ENCODE assay signal across 9 cellular contexts in the genomic region with DNA sequence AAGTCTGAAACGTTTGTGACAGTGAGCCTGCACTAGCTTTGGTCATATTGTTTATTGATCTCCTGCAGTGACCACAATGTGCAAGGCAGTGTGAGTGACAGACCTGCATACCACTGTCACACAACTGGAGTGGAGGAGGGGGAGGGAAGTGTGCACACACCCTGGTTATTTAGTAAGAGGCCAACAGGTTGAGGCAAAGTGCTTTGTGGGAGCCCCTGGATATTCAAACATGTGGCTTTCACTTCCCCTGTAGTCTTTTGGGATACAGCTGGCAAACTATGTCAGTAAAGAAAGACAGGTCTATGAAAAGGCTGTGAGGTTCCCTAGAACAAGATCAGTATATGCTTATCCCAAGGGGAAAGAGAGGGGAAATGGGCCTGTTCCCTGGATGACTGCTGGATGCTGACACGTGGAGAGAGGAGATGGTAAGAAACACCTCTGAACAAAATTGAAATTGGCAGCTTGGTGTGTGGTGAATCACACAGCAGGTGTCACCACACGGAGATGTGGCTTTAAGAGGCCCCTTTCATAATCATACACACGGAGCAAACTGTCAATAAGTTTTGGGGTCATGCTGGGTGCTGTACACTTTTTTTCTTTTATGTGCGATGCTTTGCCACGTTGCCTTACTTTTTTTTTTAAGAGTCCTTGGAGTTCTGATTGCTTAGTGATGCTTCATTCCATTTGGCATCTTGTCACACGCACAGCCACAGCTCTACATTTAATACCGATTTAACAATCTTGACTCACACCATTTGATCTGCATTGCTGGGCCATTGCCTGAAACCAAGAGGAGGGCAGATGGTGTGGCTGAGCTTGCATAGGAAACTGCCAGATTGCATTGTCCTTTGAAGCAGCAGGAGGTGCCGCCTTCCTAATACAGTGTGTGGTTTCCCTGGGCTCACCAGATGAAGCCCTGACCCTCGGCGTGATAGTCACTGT. TPM values are rescaled to one million over a fixed set of nuclear protein-coding genes. Genes with fewer than 3 reads are reported as not detected.
DNase-seq lines count a peak whose midpoint lies in the region; ATAC-seq, FAIRE-seq and TF ChIP-seq lines count a peak whose summit lies in the region.
"Had no signal": no experiment of that assay in that cellular context is flagged by ENCODE, and none has a peak within 500 bp of the region (broad histone marks: within the 10 kb centered on the region; RNA-seq: fewer than 3 reads in every experiment).

No MANE protein-coding gene starts in this region.

- WGBS in GM23248 (ENCODE audit: low coverage in 1 of 2, low lambda C conversion rate in 2 of 2, missing lambda C conversion rate in 2 of 2), 2 experiments: 2% methylated on average over 11 of the region's 11 CpGs
- WGBS in H1 (ENCODE audit: extremely low coverage in 1 of 2, insufficient coverage in 1 of 2, insufficient read length in 1 of 2, insufficient replicate concordance in 2 of 2, low coverage in 1 of 2, low lambda C conversion rate in 2 of 2, missing lambda C conversion rate in 1 of 2), 2 experiments: 84% methylated on average over 11 of the region's 11 CpGs; no CpG with 5 or more reads in 1 of the 2 experiments
- 32 to 36% methylated on average over 11 of the region's 11 CpGs for WGBS in esophagus squamous epithelium, 2 donors

- peaks cover 15% of the 10 kb centered on the region for H3F3A ChIP-seq in GM23248 (ENCODE audit: insufficient read depth)

- no peak overlapping the region for H3K56ac ChIP-seq in H1 (replicated peaks; ENCODE audit: insufficient read length, low read depth, low read length)

- no peaks in the 10 kb centered on the region for H3K9me2 ChIP-seq in GM23248 (ENCODE audit: insufficient read depth)

- BruUV-seq in Calu3 (replicated peaks; lab: Mats Ljungman, UMichigan): no TSS peak

- H3K4me3 Mint-ChIP-seq in Calu3 (ENCODE audit: low read depth, unreplicated experiment): no peak overlapping the region

- H3K36me3 ChIP-seq in GM23248 (ENCODE audit: low read depth): no peaks in the 10 kb centered on the region
- no peaks in the 10 kb centered on the region for H3K36me3 ChIP-seq in H1 (ENCODE audit: control insufficient read depth in 2 of 4, insufficient read depth in 4 of 4, low read length in 3 of 4)
- H3K36me3 ChIP-seq in esophagus squamous epithelium: no peaks in the 10 kb centered on the region
- H3K36me3 ChIP-seq: SJCRH30 had no signal

- TF ChIP-seq POLR2A in H1 (IDR thresholded peaks at IDR 0.05; ENCODE audit: control extremely low read depth in 1 of 2, low read depth in 2 of 2, low read length in 2 of 2): no peak
- TF ChIP-seq POLR2A in esophagus squamous epithelium (IDR thresholded peaks at IDR 0.05): no peak

- H3K4me1 ChIP-seq in GM23248 (ENCODE audit: insufficient read depth): peaks cover 23% of the 10 kb centered on the region
- peaks cover 0 to 5% (median 2%) of the 10 kb centered on the region in 4 experiments; a peak in 3 of 7 replicates for H3K4me1 ChIP-seq in H1 (replicated peaks in 1 of 4; ENCODE audit: control insufficient read depth in 3 of 4, insufficient read depth in 4 of 4, low read length in 3 of 4)
- peaks cover 0 to 7% (median 0%) of the 10 kb centered on the region in 3 donors for H3K4me1 ChIP-seq in esophagus squamous epithelium
- H3K4me1 ChIP-seq: SJCRH30 had no signal

- no peak overlapping the region; the same call in 1 of the 2 replicates for H2BK15ac ChIP-seq in H1 (ENCODE audit: low read length)

- H2AFZ ChIP-seq in GM23248: peak overlapping the region; percentile 28; the same call in 1 of the 2 replicates
- H2AFZ ChIP-seq in H1 (ENCODE audit: low read length): no peak overlapping the region

- H3K23ac ChIP-seq in H1 (ENCODE audit: insufficient read length): no peak overlapping the region

- H3K27ac ChIP-seq in GM23248 (peak overlapping the region; percentile 68), H1 (ENCODE audit: low read depth, low read length) (no peak overlapping the region), esophagus squamous epithelium (no peak overlapping the region)
- H3K27ac ChIP-seq: SJCRH30 had no signal

- H3K9me3 ChIP-seq in GM23248 (ENCODE audit: low read depth) (no peaks in the 10 kb centered on the region), H1 (ENCODE audit: insufficient read depth in 2 of 2, low read depth in 1 of 2, low read length in 1 of 2) (no peaks in the 10 kb centered on the region), esophagus squamous epithelium (no peaks in the 10 kb centered on the region)
- H3K9me3 ChIP-seq: SJCRH30 had no signal

- H3K4ac ChIP-seq in H1 (replicated peaks; ENCODE audit: insufficient read length, low read depth, low read length): no peak overlapping the region

- no peak for TF ChIP-seq EP300 in H1 (IDR thresholded peaks at IDR 0.05; ENCODE audit: borderline replicate concordance in 1 of 2, low read depth in 2 of 2, low read length in 2 of 2)

- peak overlapping the region; percentile 61 for H3K9ac ChIP-seq in GM23248
- H3K9ac ChIP-seq in H1 (replicated peaks in 1 of 4; ENCODE audit: extremely low read depth in 1 of 4, low read depth in 3 of 4, low read length in 3 of 4): no peak overlapping the region

- DNase-seq in GM10248 (ENCODE audit: extremely low spot score) (peak; percentile 54), GM23248 (peak; percentile 94), NCI-H446 (lab: John Stamatoyannopoulos, UW) (peak; percentile 96), H1 (ENCODE audit: low read depth in 1 of 2, low spot score in 2 of 2) (no peak), Calu3 (no peak), HTR-8/SVneo (ENCODE audit: insufficient read length, low spot score) (no peak), esophagus squamous epithelium (lab: John Stamatoyannopoulos, UW) (no peak)

- H2AK5ac ChIP-seq in H1 (ENCODE audit: low read depth, low read length): peak overlapping the region; percentile 78; the same call in 1 of the 2 replicates

- ATAC-seq in GM19397 (IDR thresholded peaks at IDR 0.05; ENCODE audit: unreplicated experiment): no peak

- no peak overlapping the region for H2BK5ac ChIP-seq in H1 (ENCODE audit: low read depth, low read length)

- CTCF ChIA-PET in GM10248 (lab: Yijun Ruan, JAX) (interaction anchor here (1.0 to 1.9 kb wide), 4 partner anchors 10 to 57 kb away, joined by 3 to 11 read pairs (median 4); no protein-coding TSS in a partner anchor), H1 (lab: Charles Lee; ENCODE audit: partially characterized antibody) (interaction anchor here (0.5 to 2.4 kb wide), 6 partner anchors 10 to 89 kb away, joined by 3 to 6 read pairs (median 3); a partner anchor contains a TSS), Calu3 (lab: Charles Lee) (no interaction called here)

- no peaks in the 10 kb centered on the region for H3K23me2 ChIP-seq in H1 (ENCODE audit: low read depth, low read length)

- H3K27me3 ChIP-seq in GM23248 (replicated peaks; ENCODE audit: insufficient read depth) (no peaks in the 10 kb centered on the region), H1 (replicated peaks in 1 of 4; ENCODE audit: control insufficient read depth in 3 of 4, extremely low read depth in 1 of 4, insufficient read depth in 3 of 4, low read length in 3 of 4) (no peaks in the 10 kb centered on the region), esophagus squamous epithelium (no peaks in the 10 kb centered on the region)
- H3K27me3 ChIP-seq: SJCRH30 had no signal

- intact Hi-C loops in Calu3 (cut with micrococcal nuclease; ENCODE audit: unreplicated experiment) (no loop called here), esophagus squamous epithelium (cut with DNase I) (no loop called here)

- POLR2A ChIA-PET in GM10248 (lab: Yijun Ruan, JAX): no interaction called here
- POLR2A ChIA-PET in H1 (lab: Charles Lee; ENCODE audit: partially characterized antibody): interaction anchor here (0.8 to 0.9 kb wide), 2 partner anchors 11 to 85 kb away, joined by 3 read pairs; no protein-coding TSS in a partner anchor

- in situ Hi-C loops in GM23248 (cut with MboI): no loop called here

- H3K4me2 ChIP-seq in GM23248 (ENCODE audit: unreplicated experiment) (peak overlapping the region; percentile 54), H1 (ENCODE audit: insufficient read depth in 1 of 2, low read depth in 2 of 2, low read length in 2 of 2) (no peak overlapping the region)

- no peaks in the 10 kb centered on the region for H3K36me3 Mint-ChIP-seq in Calu3 (ENCODE audit: insufficient read depth, unreplicated experiment)

- H3K4me1 Mint-ChIP-seq in Calu3 (ENCODE audit: low read depth, unreplicated experiment): peaks cover 8% of the 10 kb centered on the region

- TF ChIP-seq CTCF in GM10248 (IDR thresholded peaks at IDR 0.05; ENCODE audit: control extremely low read depth, extremely low read depth, low read depth, missing control alignments) (no peak), H1 (IDR thresholded peaks at IDR 0.05; ENCODE audit: control extremely low read depth in 1 of 3, insufficient read depth in 1 of 3, low read depth in 1 of 3, low read length in 3 of 3) (no peak), Calu3 (IDR thresholded peaks at IDR 0.05; ENCODE audit: unreplicated experiment) (no peak), esophagus squamous epithelium (IDR thresholded peaks at IDR 0.05) (no peak)

- H3K27ac Mint-ChIP-seq in Calu3 (ENCODE audit: unreplicated experiment): no peak overlapping the region

- FAIRE-seq in H1 (lab: Jason Lieb, UNC) (no peak), HTR-8/SVneo (lab: Jason Lieb, UNC) (no peak)

- H3K79me2 ChIP-seq in GM23248 (ENCODE audit: insufficient read depth) (no peaks in the 10 kb centered on the region), H1 (ENCODE audit: control insufficient read depth in 1 of 2, insufficient read depth in 2 of 2, low read length in 2 of 2) (no peaks in the 10 kb centered on the region)

- H2BK120ac ChIP-seq in H1 (replicated peaks; ENCODE audit: low read depth, low read length): no peak overlapping the region

- no peak for TF ChIP-seq RAD21 in H1 (IDR thresholded peaks at IDR 0.05 in 1 of 2, conservative IDR thresholded peaks at IDR 0.05 in 1 of 2; ENCODE audit: low read depth in 2 of 2, low read length in 2 of 2)

- H4K20me1 ChIP-seq in GM23248 (ENCODE audit: insufficient read depth) (no peaks in the 10 kb centered on the region), H1 (replicated peaks in 1 of 2; ENCODE audit: control insufficient read depth in 1 of 2, insufficient read depth in 2 of 2, low read length in 2 of 2) (no peaks in the 10 kb centered on the region)

- H3K14ac ChIP-seq in H1 (ENCODE audit: insufficient read length): no peak overlapping the region

- H2BK12ac ChIP-seq in H1 (ENCODE audit: low read depth, low read length): peak overlapping the region; percentile 29; the same call in 1 of the 2 replicates

- no peak overlapping the region for H3K18ac ChIP-seq in H1 (ENCODE audit: extremely low read depth, low read length)

- no peak overlapping the region for H4K5ac ChIP-seq in H1 (ENCODE audit: insufficient read length, low read depth, low read length)

- no peak overlapping the region for H4K8ac ChIP-seq in H1 (ENCODE audit: extremely low read depth, insufficient read depth, low read length)

- H4K91ac ChIP-seq in H1 (replicated peaks; ENCODE audit: insufficient read length, low read length): peak overlapping the region; percentile 55

- H3K27me3 Mint-ChIP-seq in Calu3 (ENCODE audit: unreplicated experiment): no peaks in the 10 kb centered on the region

- no peaks in the 10 kb centered on the region for H3K79me1 ChIP-seq in H1 (ENCODE audit: low read depth, low read length)

- no peaks in the 10 kb centered on the region for H3K9me3 Mint-ChIP-seq in Calu3 (ENCODE audit: low read depth, unreplicated experiment)

- H2BK20ac ChIP-seq in H1 (ENCODE audit: low read length): no peak overlapping the region

- H3K4me3 ChIP-seq in GM23248 (0 out of 2 replicates have a peak overlapping the region, but pooled peaks have one; percentile 1), H1 (ENCODE audit: extremely low read depth in 1 of 4, insufficient read depth in 2 of 4, low read depth in 3 of 4, low read length in 4 of 4) (no peak overlapping the region), esophagus squamous epithelium (no peak overlapping the region)
- H3K4me3 ChIP-seq: SJCRH30 had no signal

RNA-seq across cellular contexts. Expression of a gene that starts 11.3 kb away (rescaled TPM):
- total RNA-seq in GM23248 (2014; rRNA removed; shearing (Covaris generic)): 1.1 and 2.0 TPM in 2 replicates
- polyA plus RNA-seq in GM23248 (2016; fragmentation: Nextera tagmentation; extraction: Ambion mirVana): 0.65 and 1.3 TPM in 2 replicates
- 3.4 and 3.7 TPM in 2 replicates for total RNA-seq in H1 (2021; fragmentation: NEBNext Ultra II Directional; extraction: Animal tissue kit (Norgen Biotek cat#: 25700))
- polyA plus RNA-seq in H1 (2011; rRNA removed): 3.4 and 4.5 TPM in 2 replicates
- polyA plus RNA-seq in H1 (2011; cell fraction: cytosol; rRNA removed): 2.9 TPM
- polyA plus RNA-seq in H1 (2011; cell fraction: nucleus; rRNA removed): 4.9 TPM
- 4.0 to 5.0 TPM (median 4.2 TPM) in 4 replicates for polyA plus RNA-seq in H1 (2012, experiment 1 of 2)
- 2.5 TPM for polyA plus RNA-seq in H1 (2012, experiment 2 of 2)
- 3.6 TPM for polyA plus RNA-seq in H1 (2013, experiment 1 of 2)
- 3.8 TPM for polyA plus RNA-seq in H1 (2013, experiment 2 of 2)
- 5.3 and 5.8 TPM in 2 replicates for polyA minus RNA-seq in H1 (2011; rRNA and poly(A)+ RNA removed)
- 8.0 TPM for polyA minus RNA-seq in H1 (2011; cell fraction: cytosol; rRNA and poly(A)+ RNA removed)
- 8.9 TPM for polyA minus RNA-seq in H1 (2011; cell fraction: nucleus; rRNA and poly(A)+ RNA removed)
- 5.2 and 7.9 TPM in 2 replicates for total RNA-seq in Calu3 (2022)
- total RNA-seq in esophagus squamous epithelium: 1 to 10 TPM; 1.9 to 3.9 (median 3.0) TPM
- total RNA-seq: SJCRH30 had no signal

RNA-seq across cellular contexts. Expression of a gene that starts 38.3 kb away (rescaled TPM):
- total RNA-seq in GM23248 (2014; rRNA removed; shearing (Covaris generic)): 7.1 and 9.5 TPM in 2 replicates
- polyA plus RNA-seq in GM23248 (2016; fragmentation: Nextera tagmentation; extraction: Ambion mirVana) (12.4 and 12.7 TPM in 2 replicates), H1 (2011; rRNA removed) (7.3 and 8.3 TPM in 2 replicates)
- total RNA-seq in H1 (2021; fragmentation: NEBNext Ultra II Directional; extraction: Animal tissue kit (Norgen Biotek cat#: 25700)): 2.6 and 3.6 TPM in 2 replicates
- 5.8 TPM for polyA plus RNA-seq in H1 (2011; cell fraction: cytosol; rRNA removed)
- 6.1 TPM for polyA plus RNA-seq in H1 (2011; cell fraction: nucleus; rRNA removed)
- 2.7 to 3.6 TPM (median 3.3 TPM) in 4 replicates for polyA plus RNA-seq in H1 (2012, experiment 1 of 2)
- 2.1 TPM for polyA plus RNA-seq in H1 (2012, experiment 2 of 2)
- 1.9 TPM for polyA plus RNA-seq in H1 (2013, experiment 1 of 2)
- polyA plus RNA-seq in H1 (2013, experiment 2 of 2): 1.8 TPM
- polyA minus RNA-seq in H1 (2011; rRNA and poly(A)+ RNA removed): 11.0 and 13.8 TPM in 2 replicates
- polyA minus RNA-seq in H1 (2011; cell fraction: cytosol; rRNA and poly(A)+ RNA removed): 5.0 TPM
- 4.8 TPM for polyA minus RNA-seq in H1 (2011; cell fraction: nucleus; rRNA and poly(A)+ RNA removed)
- total RNA-seq in Calu3 (2022) (10.7 and 11.6 TPM in 2 replicates), esophagus squamous epithelium (10 to 100 TPM in 2 of 4 donors, 1 to 10 TPM in 2; 6.1 to 13.0 (median 8.6) TPM)

Comparison
In these comparisons a context has a peak if more than half of its experiments do, and no peak if none do; other contexts are left out.
1. DNase-seq: peak in GM10248 (single experiment), GM23248 (single experiment) and NCI-H446 (2 of 2); none in H1 (0 of 2), Calu3 (single experiment), HTR-8/SVneo (single experiment) and esophagus squamous epithelium (single experiment).